39 cellular contexts compared by ENCODE assay signal in the genomic region with DNA sequence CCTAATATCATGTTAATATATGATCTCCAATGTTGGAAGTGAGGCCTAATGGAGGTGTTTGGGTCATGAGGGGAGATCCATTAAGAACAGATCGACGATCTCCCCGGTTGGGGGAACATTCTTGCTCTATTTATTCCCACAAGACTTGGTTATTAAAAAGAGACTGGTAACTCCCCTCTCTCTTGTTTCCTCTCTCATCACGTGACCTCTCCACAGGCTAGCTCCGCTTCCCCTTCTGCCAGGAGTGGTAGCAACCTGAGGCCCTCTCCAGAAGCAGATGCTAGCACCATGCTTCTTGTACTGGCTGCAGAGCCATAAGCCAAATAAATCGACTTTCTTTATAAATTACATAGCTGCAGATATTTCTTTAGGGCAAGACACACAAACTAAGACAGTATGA.
"Had no signal": no experiment of that assay in that cellular context is flagged by ENCODE, and none has a peak within 500 bp of the region (broad histone marks: within the 10 kb centered on the region; RNA-seq: fewer than 3 reads in every experiment).

No MANE protein-coding gene starts in this region.

- ATAC-seq: activated naive CD4-positive, alpha-beta T cell treated with anti-CD3 and anti-CD28 coated beads, Interleukin-2, amount 50 U/mL, for 72 hours; activated naive CD8-positive, alpha-beta T cell treated with anti-CD3 and anti-CD28 coated beads, Interleukin-2, amount 50 U/mL, for 24 hours; activated T-cell treated with anti-CD3 and anti-CD28 coated beads, Interleukin-2, amount 50 U/mL, for 4 hours; activated T-cell treated with anti-CD3 and anti-CD28 coated beads, Interleukin-2, amount 50 U/mL, for 72 hours; activated T-helper 17 cell treated with anti-CD3 and anti-CD28 coated beads, Interleukin-2, amount 50 U/mL, for 72 hours; body of pancreas had no signal

- H3K27me3 ChIP-seq: adrenal gland, ascending aorta, body of pancreas, brain microvascular endothelial cell, breast epithelium, cardiac muscle cell had no signal

- H3K36me3 ChIP-seq: adrenal gland, ascending aorta, brain microvascular endothelial cell, breast epithelium, cardiac muscle cell had no signal

- H3K9me3 Mint-ChIP-seq: activated naive CD4-positive, alpha-beta T cell treated with anti-CD3 and anti-CD28 coated beads for 36 hours; activated naive CD8-positive, alpha-beta T cell treated with anti-CD3 and anti-CD28 coated beads, Interleukin-2, amount 10 ng/mL, durations not matched to agents 7 days and 5 days; activated naive CD8-positive, alpha-beta T cell treated with anti-CD3 and anti-CD28 coated beads, Interleukin-2, amount 50 U/mL, for 24 hours; activated T-helper 1 cell treated with anti-CD3 and anti-CD28 coated beads, Interleukin-12 subunit alpha, Interleukin-12 subunit beta, Interleukin-2, Interleukin-4 antibody, amounts not matched to agents 30 ng/mL and 10 ng/mL and 1 ng/mL, durations not matched to agents 14 hours and 24 hours and 36 hours; brain had no signal

- DNase-seq: activated effector memory CD4-positive, alpha-beta T cell treated with Interleukin-2 at 50 U/mL for 16 hours; activated gamma-delta T cell; activated gamma-delta T cell treated with Interleukin-2 at 50 U/mL for 16 hours; activated naive CD4-positive, alpha-beta T cell; activated naive CD4-positive, alpha-beta T cell treated with anti-CD3 and anti-CD28 coated beads for 36 hours; activated naive CD4-positive, alpha-beta T cell treated with anti-CD3 and anti-CD28 coated beads, Interleukin-2, amount 10 ng/mL, durations not matched to agents 7 days and 5 days; activated naive CD4-positive, alpha-beta T cell treated with Interleukin-2 at 50 U/mL for 16 hours; activated naive CD8-positive, alpha-beta T cell treated with anti-CD3 and anti-CD28 coated beads for 36 hours; activated naive CD8-positive, alpha-beta T cell treated with anti-CD3 and anti-CD28 coated beads, Interleukin-2, amount 10 ng/mL, durations not matched to agents 7 days and 5 days; activated naive CD8-positive, alpha-beta T cell treated with anti-CD3 and anti-CD28 coated beads, Interleukin-2, amount 50 U/mL, for 24 hours; activated T-cell treated with anti-CD3 and anti-CD28 coated beads, Interleukin-2, amount 50 U/mL, for 1 hour; activated T-cell treated with anti-CD3 and anti-CD28 coated beads, Interleukin-2, amount 50 U/mL, for 24 hours; activated T-cell treated with anti-CD3 and anti-CD28 coated beads, Interleukin-2, amount 50 U/mL, for 4 hours; activated T-cell treated with anti-CD3 and anti-CD28 coated beads, Interleukin-2, amount 50 U/mL, for 48 hours; activated T-cell treated with anti-CD3 and anti-CD28 coated beads, Interleukin-2, amount 50 U/mL, for 72 hours; adrenal gland; amniotic stem cell; amygdala; anterior cingulate cortex; aorta; body of pancreas; brain microvascular endothelial cell; caudate nucleus; central memory CD4-positive, alpha-beta T cell; cerebellar nuclear complex had no signal

- H3K27ac Mint-ChIP-seq: activated naive CD4-positive, alpha-beta T cell treated with anti-CD3 and anti-CD28 coated beads for 36 hours; activated naive CD4-positive, alpha-beta T cell treated with anti-CD3 and anti-CD28 coated beads, Interleukin-2, amount 10 ng/mL, durations not matched to agents 7 days and 5 days; activated naive CD4-positive, alpha-beta T cell treated with anti-CD3 and anti-CD28 coated beads, Interleukin-2, amount 50 U/mL, for 24 hours; activated naive CD4-positive, alpha-beta T cell treated with anti-CD3 and anti-CD28 coated beads, Interleukin-2, amount 50 U/mL, for 72 hours; activated naive CD8-positive, alpha-beta T cell; activated naive CD8-positive, alpha-beta T cell treated with anti-CD3 and anti-CD28 coated beads for 36 hours; activated naive CD8-positive, alpha-beta T cell treated with anti-CD3 and anti-CD28 coated beads, Interleukin-2, amount 10 ng/mL, durations not matched to agents 7 days and 5 days; activated naive CD8-positive, alpha-beta T cell treated with anti-CD3 and anti-CD28 coated beads, Interleukin-2, amount 50 U/mL, for 24 hours; activated T-cell treated with anti-CD3 and anti-CD28 coated beads, Interleukin-2, amount 50 U/mL, for 24 hours; activated T-cell treated with anti-CD3 and anti-CD28 coated beads, Interleukin-2, amount 50 U/mL, for 72 hours; activated T-helper 1 cell treated with anti-CD3 and anti-CD28 coated beads, Interleukin-12 subunit alpha, Interleukin-12 subunit beta, Interleukin-2, Interleukin-4 antibody, amounts not matched to agents 30 ng/mL and 10 ng/mL and 1 ng/mL, durations not matched to agents 14 hours and 24 hours and 36 hours; activated T-helper 17 cell treated with anti-CD3 and anti-CD28 coated beads, Interleukin-2, amount 50 U/mL, for 72 hours; activated T-helper 2 cell treated with anti-CD3 and anti-CD28 coated beads, Interferon-gamma antibody, Interleukin-2, Interleukin-4, amounts not matched to agents 10 μg/mL and 5 μg/mL and 100 μg/mL, durations not matched to agents 14 hours and 24 hours and 36 hours; brain had no signal

- H3K27ac ChIP-seq: adrenal gland, ascending aorta, body of pancreas, brain microvascular endothelial cell, breast epithelium, cardiac muscle cell had no signal

- H3K4me3 Mint-ChIP-seq: activated naive CD4-positive, alpha-beta T cell treated with anti-CD3 and anti-CD28 coated beads for 36 hours; activated naive CD4-positive, alpha-beta T cell treated with anti-CD3 and anti-CD28 coated beads, Interleukin-2, amount 10 ng/mL, durations not matched to agents 7 days and 5 days; activated naive CD4-positive, alpha-beta T cell treated with anti-CD3 and anti-CD28 coated beads, Interleukin-2, amount 50 U/mL, for 24 hours; activated naive CD8-positive, alpha-beta T cell; activated naive CD8-positive, alpha-beta T cell treated with anti-CD3 and anti-CD28 coated beads for 36 hours; activated naive CD8-positive, alpha-beta T cell treated with anti-CD3 and anti-CD28 coated beads, Interleukin-2, amount 10 ng/mL, durations not matched to agents 7 days and 5 days; activated naive CD8-positive, alpha-beta T cell treated with anti-CD3 and anti-CD28 coated beads, Interleukin-2, amount 50 U/mL, for 24 hours; activated T-cell treated with anti-CD3 and anti-CD28 coated beads, Interleukin-2, amount 50 U/mL, for 24 hours; activated T-cell treated with anti-CD3 and anti-CD28 coated beads, Interleukin-2, amount 50 U/mL, for 4 hours; activated T-cell treated with anti-CD3 and anti-CD28 coated beads, Interleukin-2, amount 50 U/mL, for 72 hours; activated T-helper 1 cell treated with anti-CD3 and anti-CD28 coated beads, Interleukin-12 subunit alpha, Interleukin-12 subunit beta, Interleukin-2, Interleukin-4 antibody, amounts not matched to agents 30 ng/mL and 10 ng/mL and 1 ng/mL, durations not matched to agents 14 hours and 24 hours and 36 hours; activated T-helper 17 cell treated with anti-CD3 and anti-CD28 coated beads, Interleukin-2, amount 50 U/mL, for 72 hours; brain; central memory CD8-positive, alpha-beta T cell had no signal

- H3K9me3 ChIP-seq: adrenal gland, ascending aorta, body of pancreas, breast epithelium had no signal

- H3K4me3 ChIP-seq: adrenal gland, ascending aorta, body of pancreas, breast epithelium, cardiac muscle cell had no signal

- H3K27me3 Mint-ChIP-seq: activated naive CD4-positive, alpha-beta T cell treated with anti-CD3 and anti-CD28 coated beads, Interleukin-2, amount 10 ng/mL, durations not matched to agents 7 days and 5 days; activated naive CD4-positive, alpha-beta T cell treated with anti-CD3 and anti-CD28 coated beads, Interleukin-2, amount 50 U/mL, for 24 hours; activated naive CD8-positive, alpha-beta T cell; activated naive CD8-positive, alpha-beta T cell treated with anti-CD3 and anti-CD28 coated beads for 36 hours; activated naive CD8-positive, alpha-beta T cell treated with anti-CD3 and anti-CD28 coated beads, Interleukin-2, amount 10 ng/mL, durations not matched to agents 7 days and 5 days; activated naive CD8-positive, alpha-beta T cell treated with anti-CD3 and anti-CD28 coated beads, Interleukin-2, amount 50 U/mL, for 24 hours; activated T-cell treated with anti-CD3 and anti-CD28 coated beads, Interleukin-2, amount 50 U/mL, for 24 hours; activated T-helper 17 cell treated with anti-CD3 and anti-CD28 coated beads, Interleukin-2, amount 50 U/mL, for 72 hours; brain; central memory CD8-positive, alpha-beta T cell had no signal

- H3K4me1 ChIP-seq: adrenal gland, ascending aorta, body of pancreas, breast epithelium had no signal

- H3K4me1 Mint-ChIP-seq: activated naive CD4-positive, alpha-beta T cell treated with anti-CD3 and anti-CD28 coated beads, Interleukin-2, amount 10 ng/mL, durations not matched to agents 7 days and 5 days; activated naive CD4-positive, alpha-beta T cell treated with anti-CD3 and anti-CD28 coated beads, Interleukin-2, amount 50 U/mL, for 24 hours; activated naive CD8-positive, alpha-beta T cell treated with anti-CD3 and anti-CD28 coated beads for 36 hours; activated naive CD8-positive, alpha-beta T cell treated with anti-CD3 and anti-CD28 coated beads, Interleukin-2, amount 10 ng/mL, durations not matched to agents 7 days and 5 days; activated naive CD8-positive, alpha-beta T cell treated with anti-CD3 and anti-CD28 coated beads, Interleukin-2, amount 50 U/mL, for 24 hours; activated T-helper 17 cell treated with anti-CD3 and anti-CD28 coated beads, Interleukin-2, amount 50 U/mL, for 72 hours; brain; central memory CD8-positive, alpha-beta T cell had no signal

- FAIRE-seq: astrocyte, bronchial epithelial cell, colon had no signal

- H3K36me3 Mint-ChIP-seq: activated naive CD4-positive, alpha-beta T cell treated with anti-CD3 and anti-CD28 coated beads, Interleukin-2, amount 10 ng/mL, durations not matched to agents 7 days and 5 days; activated naive CD4-positive, alpha-beta T cell treated with anti-CD3 and anti-CD28 coated beads, Interleukin-2, amount 50 U/mL, for 24 hours; activated naive CD4-positive, alpha-beta T cell treated with anti-CD3 and anti-CD28 coated beads, Interleukin-2, amount 50 U/mL, for 72 hours; activated naive CD8-positive, alpha-beta T cell; activated naive CD8-positive, alpha-beta T cell treated with anti-CD3 and anti-CD28 coated beads for 36 hours; activated naive CD8-positive, alpha-beta T cell treated with anti-CD3 and anti-CD28 coated beads, Interleukin-2, amount 10 ng/mL, durations not matched to agents 7 days and 5 days; brain had no signal
